Comparison of ENCODE assay signal across 1 cellular context in the genomic region with DNA sequence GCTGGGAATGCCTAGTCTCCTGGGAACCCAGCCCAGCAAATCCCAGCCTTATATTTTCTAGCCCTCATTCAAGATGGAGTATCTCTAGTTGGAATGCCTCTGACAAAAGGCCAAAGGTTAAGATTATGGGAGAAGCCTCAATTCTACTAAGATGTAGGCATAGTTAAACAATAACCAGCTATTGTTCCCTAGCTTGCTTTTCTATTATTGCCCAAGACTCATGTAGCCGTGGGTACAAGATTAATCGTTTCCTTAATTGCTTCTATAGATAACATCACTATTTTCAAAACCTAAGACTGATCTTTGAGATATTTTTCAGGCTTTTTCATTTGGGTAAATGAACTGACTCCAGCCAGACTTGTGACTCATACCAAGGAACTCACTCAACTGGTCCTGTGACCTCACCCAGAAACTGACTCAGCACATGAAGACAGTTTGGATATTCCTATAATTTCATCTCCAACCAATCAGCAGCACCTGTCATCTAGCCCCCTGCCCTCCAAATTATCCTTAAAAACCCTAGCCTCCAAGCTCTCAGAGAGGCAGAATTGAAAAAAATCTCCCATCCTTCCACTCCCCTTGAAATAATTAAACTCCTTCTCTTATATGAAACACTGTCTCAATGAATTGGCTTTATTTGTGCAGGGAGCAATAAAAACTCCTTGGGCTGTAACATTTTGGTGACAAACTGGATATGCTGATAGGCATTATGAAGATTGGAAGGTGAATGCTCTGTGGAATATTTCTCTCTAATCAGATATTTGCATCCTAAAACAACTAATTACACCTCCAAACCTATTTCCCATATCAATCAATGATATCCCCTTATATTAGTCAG.
A peak's percentile ranks its signal among the peaks of the same experiment; 100 is the strongest.
TF ChIP-seq lines count a peak whose summit lies in the region.

No MANE protein-coding gene starts in this region.

TF ChIP-seq in SK-N-SH treated with all-trans-retinoic acid at 6 μM for 48 hours, 23 proteins besides CTCF, POLR2A, EP300 and RAD21 (continued from another document):
- TF ChIP-seq, protein P1, sequence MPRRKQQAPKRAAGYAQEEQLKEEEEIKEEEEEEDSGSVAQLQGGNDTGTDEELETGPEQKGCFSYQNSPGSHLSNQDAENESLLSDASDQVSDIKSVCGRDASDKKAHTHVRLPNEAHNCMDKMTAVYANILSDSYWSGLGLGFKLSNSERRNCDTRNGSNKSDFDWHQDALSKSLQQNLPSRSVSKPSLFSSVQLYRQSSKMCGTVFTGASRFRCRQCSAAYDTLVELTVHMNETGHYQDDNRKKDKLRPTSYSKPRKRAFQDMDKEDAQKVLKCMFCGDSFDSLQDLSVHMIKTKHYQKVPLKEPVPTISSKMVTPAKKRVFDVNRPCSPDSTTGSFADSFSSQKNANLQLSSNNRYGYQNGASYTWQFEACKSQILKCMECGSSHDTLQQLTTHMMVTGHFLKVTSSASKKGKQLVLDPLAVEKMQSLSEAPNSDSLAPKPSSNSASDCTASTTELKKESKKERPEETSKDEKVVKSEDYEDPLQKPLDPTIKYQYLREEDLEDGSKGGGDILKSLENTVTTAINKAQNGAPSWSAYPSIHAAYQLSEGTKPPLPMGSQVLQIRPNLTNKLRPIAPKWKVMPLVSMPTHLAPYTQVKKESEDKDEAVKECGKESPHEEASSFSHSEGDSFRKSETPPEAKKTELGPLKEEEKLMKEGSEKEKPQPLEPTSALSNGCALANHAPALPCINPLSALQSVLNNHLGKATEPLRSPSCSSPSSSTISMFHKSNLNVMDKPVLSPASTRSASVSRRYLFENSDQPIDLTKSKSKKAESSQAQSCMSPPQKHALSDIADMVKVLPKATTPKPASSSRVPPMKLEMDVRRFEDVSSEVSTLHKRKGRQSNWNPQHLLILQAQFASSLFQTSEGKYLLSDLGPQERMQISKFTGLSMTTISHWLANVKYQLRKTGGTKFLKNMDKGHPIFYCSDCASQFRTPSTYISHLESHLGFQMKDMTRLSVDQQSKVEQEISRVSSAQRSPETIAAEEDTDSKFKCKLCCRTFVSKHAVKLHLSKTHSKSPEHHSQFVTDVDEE (CRISPR knock-in tag; IDR thresholded peaks at IDR 0.05): no peak
- TF ChIP-seq ARNTL (CRISPR knock-in tag; IDR thresholded peaks at IDR 0.05; ENCODE audit: borderline replicate concordance, low read depth): no peak
- TF ChIP-seq, protein P2, sequence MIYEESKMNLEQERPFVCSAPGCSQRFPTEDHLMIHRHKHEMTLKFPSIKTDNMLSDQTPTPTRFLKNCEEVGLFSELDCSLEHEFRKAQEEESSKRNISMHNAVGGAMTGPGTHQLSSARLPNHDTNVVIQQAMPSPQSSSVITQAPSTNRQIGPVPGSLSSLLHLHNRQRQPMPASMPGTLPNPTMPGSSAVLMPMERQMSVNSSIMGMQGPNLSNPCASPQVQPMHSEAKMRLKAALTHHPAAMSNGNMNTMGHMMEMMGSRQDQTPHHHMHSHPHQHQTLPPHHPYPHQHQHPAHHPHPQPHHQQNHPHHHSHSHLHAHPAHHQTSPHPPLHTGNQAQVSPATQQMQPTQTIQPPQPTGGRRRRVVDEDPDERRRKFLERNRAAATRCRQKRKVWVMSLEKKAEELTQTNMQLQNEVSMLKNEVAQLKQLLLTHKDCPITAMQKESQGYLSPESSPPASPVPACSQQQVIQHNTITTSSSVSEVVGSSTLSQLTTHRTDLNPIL (CRISPR knock-in tag; IDR thresholded peaks at IDR 0.05; ENCODE audit: low read depth): peak; percentile 13; the same call in 1 of the 2 replicates
